Comparison of ENCODE assay signal across 17 cellular contexts in genomic region chr16:89822188-89823086, GRCh38. TPM values are rescaled to one million over a fixed set of nuclear protein-coding genes. Genes with fewer than 3 reads are reported as not detected.
A peak's percentile ranks its signal among the peaks of the same experiment; 100 is the strongest.
DNase-seq lines count a peak whose midpoint lies in the region; ATAC-seq and TF ChIP-seq lines count a peak whose summit lies in the region.
"Had no signal": no experiment of that assay in that cellular context is flagged by ENCODE, and none has a peak within 500 bp of the region (broad histone marks: within the 10 kb centered on the region; RNA-seq: fewer than 3 reads in every experiment).

No MANE protein-coding gene starts in this region.

- no peaks in the 10 kb centered on the region for H3K36me3 ChIP-seq in BLaER1 treated with 17β-estradiol and CSF1 and Interleukin-3, amounts not matched to agents 10 nM and 100 nM
- H3K36me3 ChIP-seq in mesendoderm (ENCODE audit: control insufficient read depth, insufficient read depth, low read length): no peaks in the 10 kb centered on the region
- H3K36me3 ChIP-seq: breast epithelium had no signal

- H2AK5ac ChIP-seq in mesendoderm (ENCODE audit: low read length): no peak overlapping the region

- H3K4me1 ChIP-seq in BLaER1 treated with 17β-estradiol and CSF1 and Interleukin-3, amounts not matched to agents 10 nM and 100 nM: peaks cover 16 to 45% (median 38%) of the 10 kb centered on the region in 10 experiments
- peaks cover 2% of the 10 kb centered on the region for H3K4me1 ChIP-seq in mesendoderm (ENCODE audit: control insufficient read depth, low read depth, low read length)
- H3K4me1 ChIP-seq: breast epithelium had no signal

- peak overlapping the region in 2 of 11 experiments; percentile 2 to 31; a peak in 3 of 22 replicates for H3K27ac ChIP-seq in BLaER1 treated with 17β-estradiol and CSF1 and Interleukin-3, amounts not matched to agents 10 nM and 100 nM
- no peak overlapping the region for H3K27ac ChIP-seq in mesendoderm (ENCODE audit: low read depth, low read length)
- H3K27ac ChIP-seq: breast epithelium had no signal

- H2BK120ac ChIP-seq in mesendoderm (ENCODE audit: low read depth, low read length): no peak overlapping the region

- peak overlapping the region; percentile 48 for H3K23ac ChIP-seq in mesendoderm (ENCODE audit: low read length)

- H3K4me1 Mint-ChIP-seq in MCF 10A (ENCODE audit: insufficient read depth, unreplicated experiment): peaks cover 6% of the 10 kb centered on the region

- no peak overlapping the region for H3K4ac ChIP-seq in mesendoderm (ENCODE audit: low read depth, low read length)

- TF ChIP-seq POLR2A in GM18505 (IDR thresholded peaks at IDR 0.05; ENCODE audit: borderline replicate concordance, extremely low read depth, insufficient read depth, insufficient read length): no peak

- H4K5ac ChIP-seq in mesendoderm (ENCODE audit: low read length): no peak overlapping the region

- H2BK15ac ChIP-seq in mesendoderm (replicated peaks; ENCODE audit: low read depth): no peak overlapping the region

- ATAC-seq in GM18505 (IDR thresholded peaks at IDR 0.05; ENCODE audit: unreplicated experiment): no peak

- no peak overlapping the region for H3K18ac ChIP-seq in mesendoderm (ENCODE audit: low read length)

- CTCF ChIA-PET in MCF 10A (lab: Yijun Ruan, JAX): interaction anchor here (1.2 kb wide), 1 partner anchor 38 kb away, joined by 5 read pairs; no protein-coding TSS in a partner anchor

- WGBS in mesendoderm (ENCODE audit: extremely low coverage, insufficient coverage, low lambda C conversion rate): no CpG with 5 or more reads among the region's 19 CpGs

- H3K9me3 Mint-ChIP-seq in MCF 10A (ENCODE audit: unreplicated experiment): no peaks in the 10 kb centered on the region
- H3K9me3 Mint-ChIP-seq: T-helper 1 cell treated with Interleukin-12 subunit alpha and Interleukin-12 subunit beta and Interleukin-4 antibody, amounts not matched to agents 30 μg/mL and 1 μg/mL, for 36 hours had no signal

- no peak for TF ChIP-seq CTCF in MCF 10A (IDR thresholded peaks at IDR 0.05; ENCODE audit: unreplicated experiment)

- H3K9me3 ChIP-seq in BLaER1 treated with 17β-estradiol and CSF1 and Interleukin-3, amounts not matched to agents 10 nM and 100 nM (replicated peaks in 1 of 11): no peaks in the 10 kb centered on the region
- H3K9me3 ChIP-seq: breast epithelium had no signal

- H3K4me2 ChIP-seq in BLaER1 treated with 17β-estradiol and CSF1 and Interleukin-3, amounts not matched to agents 10 nM and 100 nM: peak overlapping the region; percentile 41 to 79 (median 64); a peak in 21 of 22 replicates
- no peak overlapping the region for H3K4me2 ChIP-seq in mesendoderm (ENCODE audit: low read length)

- DNase-seq in HuH-7 (ENCODE audit: low spot score) (peak; percentile 87), SHP77 treated with DMSO at 0.1 percent for 48 hours (lab: John Stamatoyannopoulos, UW) (peak; percentile 20), mesendoderm (no peak), 8988T (no peak), NOMO-1 treated with DMSO at 0.1 percent for 48 hours (lab: John Stamatoyannopoulos, UW; ENCODE audit: unreplicated experiment) (no peak), MCF 10A (ENCODE audit: unreplicated experiment) (no peak)
- DNase-seq: activated CD4-positive, alpha-beta T cell treated with anti-CD3 and anti-CD28 coated beads, Interleukin-2, amount 50 U/mL, for 48 hours; activated effector memory CD4-positive, alpha-beta T cell treated with anti-CD3 and anti-CD28 coated beads, Interleukin-2, amount 50 U/mL, for 16 hours; GDM1; MM.1S; stimulated activated CD4-positive, alpha-beta T cell treated with anti-CD3 and anti-CD28 coated beads, Interleukin-4, amount 100 ng/mL, for 1 hour; stimulated activated naive CD4-positive, alpha-beta T cell treated with Interleukin-2 at 50 U/mL for 16 hours had no signal

- peaks cover 5% of the 10 kb centered on the region for H3K36me3 Mint-ChIP-seq in MCF 10A (ENCODE audit: insufficient read depth, unreplicated experiment)

- H3K9ac ChIP-seq in BLaER1 treated with 17β-estradiol and CSF1 and Interleukin-3, amounts not matched to agents 10 nM and 100 nM: peak overlapping the region in 6 of 11 experiments; percentile 12 to 54 (median 40); a peak in 6 of 22 replicates
- no peak overlapping the region for H3K9ac ChIP-seq in mesendoderm (ENCODE audit: low read length)

- POLR2A ChIA-PET in MCF 10A (lab: Yijun Ruan, JAX): interaction anchor here (1.0 to 1.3 kb wide), 2 partner anchors 8 to 121 kb away, joined by 3 to 4 read pairs; no protein-coding TSS in a partner anchor

- H3K27me3 Mint-ChIP-seq in MCF 10A (ENCODE audit: insufficient read depth, unreplicated experiment): no peaks in the 10 kb centered on the region

- peaks cover 2% of the 10 kb centered on the region for H3K79me1 ChIP-seq in mesendoderm (ENCODE audit: low read length)

- H3K27ac Mint-ChIP-seq in MCF 10A (ENCODE audit: low read depth, unreplicated experiment): no peak overlapping the region
- H3K27ac Mint-ChIP-seq: B cell; T-helper 1 cell treated with Interleukin-12 subunit alpha and Interleukin-12 subunit beta and Interleukin-4 antibody, amounts not matched to agents 30 μg/mL and 1 μg/mL, for 36 hours had no signal

- no peak overlapping the region for H3K4me3 Mint-ChIP-seq in MCF 10A (ENCODE audit: unreplicated experiment)
- H3K4me3 Mint-ChIP-seq: B cell; T-helper 1 cell treated with Interleukin-12 subunit alpha and Interleukin-12 subunit beta and Interleukin-4 antibody, amounts not matched to agents 30 μg/mL and 1 μg/mL, for 36 hours had no signal

- H3K79me2 ChIP-seq in mesendoderm (ENCODE audit: control insufficient read depth, insufficient read depth, low read length): no peaks in the 10 kb centered on the region

- BruUV-seq in MCF 10A (replicated peaks; lab: Mats Ljungman, UMichigan): no TSS peak

- H2BK5ac ChIP-seq in mesendoderm (ENCODE audit: low read length): no peak overlapping the region

- intact Hi-C loops in MCF 10A (cut with micrococcal nuclease): no loop called here

- no peak overlapping the region for H3K56ac ChIP-seq in mesendoderm (ENCODE audit: low read length)

- no peak overlapping the region for H4K8ac ChIP-seq in mesendoderm (ENCODE audit: low read depth, low read length)

- no peak overlapping the region for H3K4me3 ChIP-seq in BLaER1 treated with 17β-estradiol and CSF1 and Interleukin-3, amounts not matched to agents 10 nM and 100 nM
- H3K4me3 ChIP-seq in mesendoderm (ENCODE audit: low read length): no peak overlapping the region
- H3K4me3 ChIP-seq: breast epithelium had no signal

- H3K27me3 ChIP-seq in BLaER1 treated with 17β-estradiol and CSF1 and Interleukin-3, amounts not matched to agents 10 nM and 100 nM: peaks cover 0 to under 1% (median 0%) of the 10 kb centered on the region in 11 experiments; a peak in 1 of 22 replicates
- no peaks in the 10 kb centered on the region for H3K27me3 ChIP-seq in mesendoderm (ENCODE audit: insufficient read depth, low read length, poor library complexity)
- H3K27me3 ChIP-seq: breast epithelium had no signal

- H4K20me1 ChIP-seq in BLaER1 treated with 17β-estradiol and CSF1 and Interleukin-3, amounts not matched to agents 10 nM and 100 nM: peaks cover 0 to 23% (median 0%) of the 10 kb centered on the region in 11 experiments; a peak in 4 of 22 replicates

RNA-seq across cellular contexts. Expression of gene SPIRE2, which starts 5.8 kb away (rescaled TPM):
- 2.6 TPM for polyA plus RNA-seq in mesendoderm (2013, experiment 1 of 2)
- polyA plus RNA-seq in mesendoderm (2013, experiment 2 of 2): 2.7 TPM
- 3.8 and 4.8 TPM in 2 replicates for total RNA-seq in MCF 10A (2022)

RNA-seq across cellular contexts. Expression of gene FANCA, which starts 6.0 kb away (rescaled TPM):
- polyA plus RNA-seq in mesendoderm (2013, experiment 1 of 2): 28.0 TPM
- polyA plus RNA-seq in mesendoderm (2013, experiment 2 of 2): 28.8 TPM
- 18.5 and 30.6 TPM in 2 replicates for total RNA-seq in MCF 10A (2022)

RNA-seq across cellular contexts. Expression of gene TCF25, which starts 51.0 kb away (rescaled TPM):
- polyA plus RNA-seq in mesendoderm (2013, experiment 1 of 2): 89.8 TPM
- polyA plus RNA-seq in mesendoderm (2013, experiment 2 of 2): 88.1 TPM
- total RNA-seq in MCF 10A (2022): 200 and 239 TPM in 2 replicates

Comparison
In these comparisons a context has a peak if more than half of its experiments do, and no peak if none do; other contexts are left out.
1. DNase-seq: peak in HuH-7 (single experiment) and SHP77 treated with DMSO at 0.1 percent for 48 hours (single experiment); none in mesendoderm (single experiment), 8988T (single experiment), NOMO-1 treated with DMSO at 0.1 percent for 48 hours (single experiment) and MCF 10A (single experiment).